Comparison of ENCODE assay signal across 16 cellular contexts in the genomic region with DNA sequence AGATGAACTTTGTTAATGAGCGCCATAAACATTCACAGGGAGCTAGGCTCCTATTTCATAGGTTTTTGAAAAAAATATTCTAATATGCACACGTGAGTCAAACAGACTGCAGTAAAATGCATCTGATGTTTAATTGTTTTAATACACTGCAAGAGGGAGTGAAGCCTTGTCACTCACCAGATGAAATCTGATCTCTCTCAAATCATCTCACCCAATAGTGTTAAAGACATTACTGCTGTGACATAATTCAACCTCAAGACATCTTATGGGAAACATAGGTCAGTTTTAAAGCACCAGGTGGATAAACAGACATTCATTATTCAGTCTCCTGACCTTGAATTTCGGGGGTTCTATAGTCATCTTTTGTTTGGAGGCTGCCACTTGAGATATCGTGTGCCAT.
DNase-seq lines count a peak whose midpoint lies in the region; ATAC-seq and TF ChIP-seq lines count a peak whose summit lies in the region.
"Had no signal": no experiment of that assay in that cellular context is flagged by ENCODE, and none has a peak within 500 bp of the region (broad histone marks: within the 10 kb centered on the region; RNA-seq: fewer than 3 reads in every experiment).

No MANE protein-coding gene starts in this region.

- intact Hi-C loops in activated T-helper 1 cell treated with anti-CD3 and anti-CD28 coated beads, Interleukin-12 subunit alpha, Interleukin-12 subunit beta, Interleukin-2, Interleukin-4 antibody, amounts not matched to agents 30 ng/mL and 10 ng/mL and 1 ng/mL, durations not matched to agents 14 hours and 24 hours and 36 hours (cut with micrococcal nuclease) = no loop called here

- ATAC-seq in HG02870 (IDR thresholded peaks at IDR 0.05; ENCODE audit: unreplicated experiment) (no peak), WTC11 (no peak)
- ATAC-seq: activated CD4-positive, CD25-positive, alpha-beta regulatory T cell treated with anti-CD3 and anti-CD28 coated beads, Interleukin-2, amount 50 U/mL, for 24 hours; natural killer cell treated with Interleukin-12 subunit alpha and Interleukin-12 subunit beta and Interleukin-15 and Interleukin-18, amount 100 ng/mL, for 72 hours; T-cell had no signal

- peak overlapping the region; percentile 84 for H3K27ac Mint-ChIP-seq in mesothelial cell of epicardium
- H3K27ac Mint-ChIP-seq in WTC11 = no peak overlapping the region
- H3K27ac Mint-ChIP-seq in activated T-helper 1 cell treated with anti-CD3 and anti-CD28 coated beads, Interleukin-12 subunit alpha, Interleukin-12 subunit beta, Interleukin-2, Interleukin-4 antibody, amounts not matched to agents 30 ng/mL and 10 ng/mL and 1 ng/mL, durations not matched to agents 14 hours and 24 hours and 36 hours = no peak overlapping the region
- H3K27ac Mint-ChIP-seq: CD4-positive, alpha-beta memory T cell; natural killer cell treated with Interleukin-12 subunit alpha and Interleukin-12 subunit beta and Interleukin-15 and Interleukin-18, amount 100 ng/mL, for 72 hours; T-cell had no signal

- TF ChIP-seq CTCF in mesothelial cell of epicardium (IDR thresholded peaks at IDR 0.05; ENCODE audit: unreplicated experiment) (no peak), WTC11 (IDR thresholded peaks at IDR 0.05) (no peak)

- H3K4me1 Mint-ChIP-seq in mesothelial cell of epicardium = peaks cover 31% of the 10 kb centered on the region
- peaks cover 41% of the 10 kb centered on the region for H3K4me1 Mint-ChIP-seq in WTC11
- no peaks in the 10 kb centered on the region for H3K4me1 Mint-ChIP-seq in activated T-helper 1 cell treated with anti-CD3 and anti-CD28 coated beads, Interleukin-12 subunit alpha, Interleukin-12 subunit beta, Interleukin-2, Interleukin-4 antibody, amounts not matched to agents 30 ng/mL and 10 ng/mL and 1 ng/mL, durations not matched to agents 14 hours and 24 hours and 36 hours (ENCODE audit: low read depth)
- H3K4me1 Mint-ChIP-seq: CD4-positive, alpha-beta memory T cell; T-cell had no signal

- H3K4me3 Mint-ChIP-seq in mesothelial cell of epicardium = no peak overlapping the region
- H3K4me3 Mint-ChIP-seq in WTC11 = no peak overlapping the region
- no peak overlapping the region for H3K4me3 Mint-ChIP-seq in activated T-helper 1 cell treated with anti-CD3 and anti-CD28 coated beads, Interleukin-12 subunit alpha, Interleukin-12 subunit beta, Interleukin-2, Interleukin-4 antibody, amounts not matched to agents 30 ng/mL and 10 ng/mL and 1 ng/mL, durations not matched to agents 14 hours and 24 hours and 36 hours
- H3K4me3 Mint-ChIP-seq: CD4-positive, alpha-beta memory T cell; natural killer cell treated with Interleukin-12 subunit alpha and Interleukin-12 subunit beta and Interleukin-15 and Interleukin-18, amount 100 ng/mL, for 72 hours; T-cell had no signal

- DNase-seq in DMS53 (lab: John Stamatoyannopoulos, UW) (peak; percentile 33), DMS53 treated with DMSO at 0.1 percent for 48 hours (lab: John Stamatoyannopoulos, UW; ENCODE audit: unreplicated experiment) (no peak), NCI-H187 treated with DMSO at 0.1 percent for 48 hours (lab: John Stamatoyannopoulos, UW) (peak; percentile 3), NCI-H748 treated with DMSO at 0.1 percent for 48 hours (lab: John Stamatoyannopoulos, UW) (peak; percentile 28), mesothelial cell of epicardium (ENCODE audit: low spot score in 2 of 2, unreplicated experiment in 2 of 2) (no peak), WTC11 (ENCODE audit: low spot score) (no peak)
- no peak for DNase-seq in activated T-helper 1 cell treated with anti-CD3 and anti-CD28 coated beads, Interleukin-12 subunit alpha, Interleukin-12 subunit beta, Interleukin-2, Interleukin-4 antibody, amounts not matched to agents 30 ng/mL and 10 ng/mL and 1 ng/mL, durations not matched to agents 14 hours and 24 hours and 36 hours (ENCODE audit: low spot score)
- DNase-seq: 8988T; activated naive CD4-positive, alpha-beta T cell; CD4-positive, alpha-beta memory T cell; right cardiac atrium; stimulated activated CD4-positive, alpha-beta T cell treated with anti-CD3 and anti-CD28 coated beads, Interleukin-4, amount 100 ng/mL, for 1 hour; T-cell had no signal

- H3K27me3 Mint-ChIP-seq in mesothelial cell of epicardium (ENCODE audit: low read depth) = no peaks in the 10 kb centered on the region
- no peaks in the 10 kb centered on the region; the same call in 1 of the 2 replicates for H3K27me3 Mint-ChIP-seq in WTC11 (ENCODE audit: low read depth)
- H3K27me3 Mint-ChIP-seq in activated T-helper 1 cell treated with anti-CD3 and anti-CD28 coated beads, Interleukin-12 subunit alpha, Interleukin-12 subunit beta, Interleukin-2, Interleukin-4 antibody, amounts not matched to agents 30 ng/mL and 10 ng/mL and 1 ng/mL, durations not matched to agents 14 hours and 24 hours and 36 hours (ENCODE audit: insufficient read depth) = peaks cover 29% of the 10 kb centered on the region

- CTCF ChIA-PET in WTC11 (lab: Charles Lee) = interaction anchor here (2.3 kb wide), 1 partner anchor 354 kb away, joined by 13 read pairs; no protein-coding TSS in a partner anchor

- H3K36me3 Mint-ChIP-seq in mesothelial cell of epicardium (no peaks in the 10 kb centered on the region), WTC11 (no peaks in the 10 kb centered on the region)
- no peaks in the 10 kb centered on the region for H3K36me3 Mint-ChIP-seq in activated T-helper 1 cell treated with anti-CD3 and anti-CD28 coated beads, Interleukin-12 subunit alpha, Interleukin-12 subunit beta, Interleukin-2, Interleukin-4 antibody, amounts not matched to agents 30 ng/mL and 10 ng/mL and 1 ng/mL, durations not matched to agents 14 hours and 24 hours and 36 hours (ENCODE audit: low read depth)
- H3K36me3 Mint-ChIP-seq: CD4-positive, alpha-beta memory T cell; natural killer cell treated with Interleukin-12 subunit alpha and Interleukin-12 subunit beta and Interleukin-15 and Interleukin-18, amount 100 ng/mL, for 72 hours; T-cell had no signal

- no peaks in the 10 kb centered on the region for H3K9me3 Mint-ChIP-seq in mesothelial cell of epicardium
- H3K9me3 Mint-ChIP-seq in WTC11 = no peaks in the 10 kb centered on the region
- no peaks in the 10 kb centered on the region for H3K9me3 Mint-ChIP-seq in activated T-helper 1 cell treated with anti-CD3 and anti-CD28 coated beads, Interleukin-12 subunit alpha, Interleukin-12 subunit beta, Interleukin-2, Interleukin-4 antibody, amounts not matched to agents 30 ng/mL and 10 ng/mL and 1 ng/mL, durations not matched to agents 14 hours and 24 hours and 36 hours
- H3K9me3 Mint-ChIP-seq: CD4-positive, alpha-beta memory T cell; natural killer cell treated with Interleukin-12 subunit alpha and Interleukin-12 subunit beta and Interleukin-15 and Interleukin-18, amount 100 ng/mL, for 72 hours; T-cell had no signal

- POLR2A ChIA-PET in WTC11 (lab: Charles Lee) = no interaction called here

TF ChIP-seq in WTC11, 78 proteins besides CTCF, POLR2A, EP300 and RAD21:
- TF ChIP-seq ZNF416 (CRISPR knock-in tag; IDR thresholded peaks at IDR 0.05) (no peak), ETV6 (CRISPR knock-in tag; IDR thresholded peaks at IDR 0.05) (no peak), JUN (CRISPR knock-in tag; IDR thresholded peaks at IDR 0.05) (no peak)

Comparison
In these comparisons a context has a peak if more than half of its experiments do, and no peak if none do; other contexts are left out.
1. DNase-seq: peak in DMS53 (single experiment), NCI-H187 treated with DMSO at 0.1 percent for 48 hours (single experiment) and NCI-H748 treated with DMSO at 0.1 percent for 48 hours (single experiment); none in DMS53 treated with DMSO at 0.1 percent for 48 hours (single experiment), mesothelial cell of epicardium (0 of 2), WTC11 (single experiment) and activated T-helper 1 cell treated with anti-CD3 and anti-CD28 coated beads, Interleukin-12 subunit alpha, Interleukin-12 subunit beta, Interleukin-2, Interleukin-4 antibody, amounts not matched to agents 30 ng/mL and 10 ng/mL and 1 ng/mL, durations not matched to agents 14 hours and 24 hours and 36 hours (single experiment).